In genomic region chr9:95935861-95936578, GRCh38 we compare ENCODE assay signal across 24 cellular contexts.
"Had no signal": no experiment of that assay in that cellular context is flagged by ENCODE, and none has a peak within 500 bp of the region (broad histone marks: within the 10 kb centered on the region; RNA-seq: fewer than 3 reads in every experiment).

No MANE protein-coding gene starts in this region.

- H3K27ac Mint-ChIP-seq: activated CD8-positive, alpha-beta T cell treated with anti-CD3 and anti-CD28 coated beads, Interleukin-2, amount 10 ng/mL, durations not matched to agents 7 days and 5 days; activated T-cell treated with anti-CD3 and anti-CD28 coated beads, Interleukin-2, amount 50 U/mL, for 24 hours; activated T-helper 1 cell treated with anti-CD3 and anti-CD28 coated beads, Interleukin-12 subunit alpha, Interleukin-12 subunit beta, Interleukin-2, Interleukin-4 antibody, amounts not matched to agents 30 ng/mL and 10 ng/mL and 1 ng/mL, durations not matched to agents 14 hours and 24 hours and 36 hours; T-cell had no signal

- H3K27ac ChIP-seq: brain microvascular endothelial cell, cardiac muscle cell, SK-N-MC had no signal

- DNase-seq: activated CD4-positive, alpha-beta T cell treated with anti-CD3 and anti-CD28 coated beads for 48 hours; activated CD4-positive, alpha-beta T cell treated with anti-CD3 and anti-CD28 coated beads, Interleukin-2, amount 50 U/mL, for 4 hours; activated CD4-positive, CD25-positive, alpha-beta regulatory T cell treated with anti-CD3 and anti-CD28 coated beads, Interleukin-2, amount 50 U/mL, for 72 hours; activated CD8-positive, alpha-beta T cell treated with anti-CD3 and anti-CD28 coated beads, Interleukin-2, amount 10 ng/mL, durations not matched to agents 7 days and 5 days; activated effector memory CD4-positive, alpha-beta T cell treated with anti-CD3 and anti-CD28 coated beads, Interleukin-2, amount 50 U/mL, for 16 hours; activated naive CD4-positive, alpha-beta T cell treated with Interleukin-2 at 50 U/mL for 16 hours; activated T-cell treated with anti-CD3 and anti-CD28 coated beads, Interleukin-2, amount 50 U/mL, for 24 hours; brain microvascular endothelial cell; cerebellar nuclear complex; Kasumi-1; NCI-H1092; NCI-H1417; NCI-H1930; NCI-H2171; NCI-H226; NCI-H82; SIG-M5; T-cell; T-helper 2 cell had no signal

- ATAC-seq: activated CD8-positive, alpha-beta T cell treated with anti-CD3 and anti-CD28 coated beads, Interleukin-2, amount 10 ng/mL, durations not matched to agents 7 days and 5 days; activated naive CD4-positive, alpha-beta T cell treated with anti-CD3 and anti-CD28 coated beads, Interleukin-2, amount 50 U/mL, for 72 hours; K562; T-cell had no signal

- H3K4me3 ChIP-seq: cardiac muscle cell, K562, SK-N-MC had no signal

- H3K27me3 ChIP-seq: brain microvascular endothelial cell, cardiac muscle cell had no signal

- H3K27me3 Mint-ChIP-seq: activated T-cell treated with anti-CD3 and anti-CD28 coated beads, Interleukin-2, amount 50 U/mL, for 24 hours; T-cell had no signal

- H3K4me3 Mint-ChIP-seq: activated CD8-positive, alpha-beta T cell treated with anti-CD3 and anti-CD28 coated beads, Interleukin-2, amount 10 ng/mL, durations not matched to agents 7 days and 5 days; activated T-cell treated with anti-CD3 and anti-CD28 coated beads, Interleukin-2, amount 50 U/mL, for 24 hours; activated T-helper 1 cell treated with anti-CD3 and anti-CD28 coated beads, Interleukin-12 subunit alpha, Interleukin-12 subunit beta, Interleukin-2, Interleukin-4 antibody, amounts not matched to agents 30 ng/mL and 10 ng/mL and 1 ng/mL, durations not matched to agents 14 hours and 24 hours and 36 hours; T-cell had no signal
